In genomic region chr1:10950316-10951172, GRCh38 we compare ENCODE assay signal across 1 cellular context.
TF ChIP-seq lines count a peak whose summit lies in the region.

No MANE protein-coding gene starts in this region.

TF ChIP-seq in SK-N-SH treated with all-trans-retinoic acid at 6 μM for 48 hours, 23 proteins besides CTCF, POLR2A, EP300 and RAD21 (continued from another document):
- TF ChIP-seq, protein P1, sequence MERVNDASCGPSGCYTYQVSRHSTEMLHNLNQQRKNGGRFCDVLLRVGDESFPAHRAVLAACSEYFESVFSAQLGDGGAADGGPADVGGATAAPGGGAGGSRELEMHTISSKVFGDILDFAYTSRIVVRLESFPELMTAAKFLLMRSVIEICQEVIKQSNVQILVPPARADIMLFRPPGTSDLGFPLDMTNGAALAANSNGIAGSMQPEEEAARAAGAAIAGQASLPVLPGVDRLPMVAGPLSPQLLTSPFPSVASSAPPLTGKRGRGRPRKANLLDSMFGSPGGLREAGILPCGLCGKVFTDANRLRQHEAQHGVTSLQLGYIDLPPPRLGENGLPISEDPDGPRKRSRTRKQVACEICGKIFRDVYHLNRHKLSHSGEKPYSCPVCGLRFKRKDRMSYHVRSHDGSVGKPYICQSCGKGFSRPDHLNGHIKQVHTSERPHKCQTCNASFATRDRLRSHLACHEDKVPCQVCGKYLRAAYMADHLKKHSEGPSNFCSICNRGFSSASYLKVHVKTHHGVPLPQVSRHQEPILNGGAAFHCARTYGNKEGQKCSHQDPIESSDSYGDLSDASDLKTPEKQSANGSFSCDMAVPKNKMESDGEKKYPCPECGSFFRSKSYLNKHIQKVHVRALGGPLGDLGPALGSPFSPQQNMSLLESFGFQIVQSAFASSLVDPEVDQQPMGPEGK (CRISPR knock-in tag; IDR thresholded peaks at IDR 0.05; ENCODE audit: borderline replicate concordance): no peak
- TF ChIP-seq SNAI2 (CRISPR knock-in tag; IDR thresholded peaks at IDR 0.05) (no peak), GLIS3 (CRISPR knock-in tag; IDR thresholded peaks at IDR 0.05) (no peak), ESRRG (CRISPR knock-in tag; IDR thresholded peaks at IDR 0.05) (no peak)
TF ChIP-seq in SK-N-SH treated with all-trans-retinoic acid at 6 μM for 48 hours: peak in this region for 0.
